ENCODE assay signal across 1 cellular context in the genomic region with DNA sequence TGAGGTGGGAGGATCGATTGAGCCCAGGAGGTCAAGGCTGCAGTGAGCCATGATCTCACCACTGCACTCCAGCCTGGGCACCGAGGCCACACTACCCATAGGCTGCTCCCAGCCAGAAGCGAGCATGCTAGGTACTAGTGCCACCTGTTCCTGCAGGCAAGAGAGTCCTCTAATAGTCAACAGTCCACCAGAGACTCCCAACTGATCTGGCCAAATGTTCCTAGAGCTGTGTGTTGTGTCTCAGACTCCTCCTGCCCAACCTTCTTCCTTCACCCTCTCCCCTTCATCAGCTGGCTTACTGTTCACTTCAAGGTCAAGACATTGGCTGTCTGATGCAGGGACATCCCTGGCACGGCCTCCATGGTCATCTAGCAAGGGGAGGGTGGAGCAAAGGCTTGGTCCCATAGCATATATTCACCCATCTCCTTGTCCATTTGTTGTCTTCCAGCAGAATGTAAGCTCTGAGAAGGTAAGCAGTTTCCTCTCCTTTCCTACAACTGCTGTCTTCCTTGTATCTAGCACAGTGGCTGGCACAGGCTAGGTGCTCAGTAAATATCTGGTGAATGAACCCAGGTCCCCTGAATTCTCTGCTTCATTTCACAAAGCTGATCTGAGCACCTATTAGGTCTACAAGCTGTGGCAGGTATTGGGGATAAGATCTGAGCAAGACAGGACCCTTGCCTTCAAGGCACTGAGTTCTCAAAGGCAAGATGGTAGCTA.
TF ChIP-seq lines count a peak whose summit lies in the region.

No MANE protein-coding gene starts in this region.

TF ChIP-seq in K562, 482 proteins besides CTCF, POLR2A, EP300 and RAD21 (continued from another document):
- TF ChIP-seq, protein P1, sequence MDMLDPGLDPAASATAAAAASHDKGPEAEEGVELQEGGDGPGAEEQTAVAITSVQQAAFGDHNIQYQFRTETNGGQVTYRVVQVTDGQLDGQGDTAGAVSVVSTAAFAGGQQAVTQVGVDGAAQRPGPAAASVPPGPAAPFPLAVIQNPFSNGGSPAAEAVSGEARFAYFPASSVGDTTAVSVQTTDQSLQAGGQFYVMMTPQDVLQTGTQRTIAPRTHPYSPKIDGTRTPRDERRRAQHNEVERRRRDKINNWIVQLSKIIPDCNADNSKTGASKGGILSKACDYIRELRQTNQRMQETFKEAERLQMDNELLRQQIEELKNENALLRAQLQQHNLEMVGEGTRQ (CRISPR knock-in tag; IDR thresholded peaks at IDR 0.05), result 0 out of 2 replicates have a peak, but pooled peaks have one; percentile 7
- no peak for TF ChIP-seq MIER1 (IDR thresholded peaks at IDR 0.05; ENCODE audit: low read depth)
- no peak for TF ChIP-seq NBN (IDR thresholded peaks at IDR 0.05; ENCODE audit: low read depth)
- no peak for TF ChIP-seq ZNF232 (CRISPR knock-in tag; IDR thresholded peaks at IDR 0.05)
- no peak for TF ChIP-seq SMAD1 (IDR thresholded peaks at IDR 0.05; ENCODE audit: low read depth, low read length, partially characterized antibody)
- TF ChIP-seq, protein P2, sequence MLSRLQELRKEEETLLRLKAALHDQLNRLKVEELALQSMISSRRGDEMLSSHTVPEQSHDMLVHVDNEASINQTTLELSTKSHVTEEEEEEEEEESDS (CRISPR knock-in tag; IDR thresholded peaks at IDR 0.05), result no peak
- no peak for TF ChIP-seq FOSL1 (tag; conservative IDR thresholded peaks at IDR 0.05)
- TF ChIP-seq ZFP36 (IDR thresholded peaks at IDR 0.05; ENCODE audit: low read depth, low read length, partially characterized antibody), result no peak
- no peak for TF ChIP-seq ZNF384 (IDR thresholded peaks at IDR 0.05; ENCODE audit: low read depth, low read length)
- no peak for TF ChIP-seq SAFB (IDR thresholded peaks at IDR 0.05; ENCODE audit: borderline replicate concordance, low read depth, low read length)
- TF ChIP-seq, protein P3, sequence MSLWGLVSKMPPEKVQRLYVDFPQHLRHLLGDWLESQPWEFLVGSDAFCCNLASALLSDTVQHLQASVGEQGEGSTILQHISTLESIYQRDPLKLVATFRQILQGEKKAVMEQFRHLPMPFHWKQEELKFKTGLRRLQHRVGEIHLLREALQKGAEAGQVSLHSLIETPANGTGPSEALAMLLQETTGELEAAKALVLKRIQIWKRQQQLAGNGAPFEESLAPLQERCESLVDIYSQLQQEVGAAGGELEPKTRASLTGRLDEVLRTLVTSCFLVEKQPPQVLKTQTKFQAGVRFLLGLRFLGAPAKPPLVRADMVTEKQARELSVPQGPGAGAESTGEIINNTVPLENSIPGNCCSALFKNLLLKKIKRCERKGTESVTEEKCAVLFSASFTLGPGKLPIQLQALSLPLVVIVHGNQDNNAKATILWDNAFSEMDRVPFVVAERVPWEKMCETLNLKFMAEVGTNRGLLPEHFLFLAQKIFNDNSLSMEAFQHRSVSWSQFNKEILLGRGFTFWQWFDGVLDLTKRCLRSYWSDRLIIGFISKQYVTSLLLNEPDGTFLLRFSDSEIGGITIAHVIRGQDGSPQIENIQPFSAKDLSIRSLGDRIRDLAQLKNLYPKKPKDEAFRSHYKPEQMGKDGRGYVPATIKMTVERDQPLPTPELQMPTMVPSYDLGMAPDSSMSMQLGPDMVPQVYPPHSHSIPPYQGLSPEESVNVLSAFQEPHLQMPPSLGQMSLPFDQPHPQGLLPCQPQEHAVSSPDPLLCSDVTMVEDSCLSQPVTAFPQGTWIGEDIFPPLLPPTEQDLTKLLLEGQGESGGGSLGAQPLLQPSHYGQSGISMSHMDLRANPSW (CRISPR knock-in tag; IDR thresholded peaks at IDR 0.05), result peak; percentile 49; the same call in 1 of the 2 replicates
TF ChIP-seq in K562: peak in this region for 17.
